8 cellular contexts compared by ENCODE assay signal in genomic region chr12:96108321-96108720, GRCh38.
DNase-seq lines count a peak whose midpoint lies in the region; ATAC-seq and TF ChIP-seq lines count a peak whose summit lies in the region.
"Had no signal": no experiment of that assay in that cellular context is flagged by ENCODE, and none has a peak within 500 bp of the region (broad histone marks: within the 10 kb centered on the region; RNA-seq: fewer than 3 reads in every experiment).

No MANE protein-coding gene starts in this region.

- H3K36me3 ChIP-seq in PC-9 (ENCODE audit: low read depth) (no peaks in the 10 kb centered on the region), thymus (ENCODE audit: control insufficient read depth, insufficient read depth) (no peaks in the 10 kb centered on the region)
- H3K36me3 ChIP-seq: tibial artery had no signal

- H3K9me3 Mint-ChIP-seq in activated naive CD4-positive, alpha-beta T cell treated with anti-CD3 and anti-CD28 coated beads for 36 hours: no peaks in the 10 kb centered on the region

- no peaks in the 10 kb centered on the region for H3K27me3 ChIP-seq in PC-9 (ENCODE audit: insufficient read depth, low read depth)
- no peaks in the 10 kb centered on the region for H3K27me3 ChIP-seq in thymus (ENCODE audit: control insufficient read depth, insufficient read depth)
- H3K27me3 ChIP-seq: tibial artery had no signal

- TF ChIP-seq CTCF in PC-9 (conservative IDR thresholded peaks at IDR 0.05): no peak
- no peak for TF ChIP-seq CTCF in lower leg skin (IDR thresholded peaks at IDR 0.05)

- H3K36me3 Mint-ChIP-seq in activated naive CD4-positive, alpha-beta T cell treated with anti-CD3 and anti-CD28 coated beads for 36 hours (ENCODE audit: low read depth): no peaks in the 10 kb centered on the region

- intact Hi-C loops in PC-9 (cut with micrococcal nuclease; ENCODE audit: unreplicated experiment) (no loop called here), lower leg skin (cut with DNase I; ENCODE audit: low total_unique reads) (no loop called here)
- intact Hi-C loops in activated naive CD4-positive, alpha-beta T cell treated with anti-CD3 and anti-CD28 coated beads for 36 hours (cut with micrococcal nuclease): loop anchor here (2.0 kb wide), 1 partner anchor 74 kb away; the partner anchor contains the start of gene LTA4H

- peak overlapping the region; percentile 17 for H3K4me3 Mint-ChIP-seq in activated naive CD4-positive, alpha-beta T cell treated with anti-CD3 and anti-CD28 coated beads for 36 hours

- ATAC-seq in HG02852 (IDR thresholded peaks at IDR 0.05; ENCODE audit: unreplicated experiment): no peak

- H3K4me1 ChIP-seq in PC-9 (replicated peaks; ENCODE audit: insufficient read depth) (peaks cover 10% of the 10 kb centered on the region), thymus (ENCODE audit: control insufficient read depth, insufficient read depth, low read length) (no peaks in the 10 kb centered on the region)
- H3K4me1 ChIP-seq: tibial artery had no signal

- no TSS peak for BruUV-seq in PC-9 (replicated peaks; lab: Mats Ljungman, UMichigan)

- no peaks in the 10 kb centered on the region for H3K79me2 ChIP-seq in PC-9 (ENCODE audit: low read depth)

- peak overlapping the region; percentile 4; the same call in 1 of the 2 replicates for H3K4me2 ChIP-seq in PC-9

- POLR2A ChIA-PET in PC-9 (lab: Charles Lee; ENCODE audit: unreplicated experiment): no interaction called here

- WGBS in lower leg skin, 2 donors: 56 to 59% methylated on average over 10 to 11 of the region's 11 CpGs
- WGBS in thymus: 9% methylated on average over 11 of the region's 11 CpGs

- H3K9me3 ChIP-seq in PC-9 (ENCODE audit: insufficient read depth, low read depth): no peaks in the 10 kb centered on the region
- no peaks in the 10 kb centered on the region for H3K9me3 ChIP-seq in thymus (ENCODE audit: control insufficient read depth)
- H3K9me3 ChIP-seq: tibial artery had no signal

- H3K27ac Mint-ChIP-seq in activated naive CD4-positive, alpha-beta T cell treated with anti-CD3 and anti-CD28 coated beads for 36 hours: peak overlapping the region; percentile 57

- H3K4me1 Mint-ChIP-seq in activated naive CD4-positive, alpha-beta T cell treated with anti-CD3 and anti-CD28 coated beads for 36 hours (ENCODE audit: low read depth): peaks cover 11% of the 10 kb centered on the region

- CTCF ChIA-PET in PC-9 (lab: Charles Lee): interaction anchor here (0.6 kb wide), 1 partner anchor 65 kb away, joined by 3 read pairs; no protein-coding TSS in a partner anchor
- CTCF ChIA-PET in activated naive CD4-positive, alpha-beta T cell treated with anti-CD3 and anti-CD28 coated beads for 36 hours (lab: Charles Lee): no interaction called here

- H3K27me3 Mint-ChIP-seq in activated naive CD4-positive, alpha-beta T cell treated with anti-CD3 and anti-CD28 coated beads for 36 hours (ENCODE audit: low read depth): no peaks in the 10 kb centered on the region

- no peaks in the 10 kb centered on the region for H3K9me2 ChIP-seq in PC-9 (ENCODE audit: insufficient read depth)

- TF ChIP-seq POLR2A in lower leg skin (IDR thresholded peaks at IDR 0.05): no peak

- peak overlapping the region; percentile 46; the same call in 1 of the 2 replicates for H2AFZ ChIP-seq in PC-9

- no peaks in the 10 kb centered on the region for H3F3A ChIP-seq in PC-9 (ENCODE audit: insufficient read depth, low read depth)

- peak in 1 of 2 experiments; percentile 7 for DNase-seq in PC-9
- DNase-seq in activated naive CD4-positive, alpha-beta T cell treated with anti-CD3 and anti-CD28 coated beads for 36 hours: peak; percentile 66
- DNase-seq in lower leg skin (ENCODE audit: low spot score in 2 of 2): peak; percentile 22 to 87
- DNase-seq in SW480 (ENCODE audit: low spot score): no peak
- DNase-seq in COLO668 (lab: John Stamatoyannopoulos, UW; ENCODE audit: unreplicated experiment): no peak

- H3K4me3 ChIP-seq in PC-9: no peak overlapping the region
- no peak overlapping the region for H3K4me3 ChIP-seq in lower leg skin (ENCODE audit: low read depth, poor library complexity, severe bottlenecking)
- H3K4me3 ChIP-seq in thymus (ENCODE audit: low read length): no peak overlapping the region
- H3K4me3 ChIP-seq: tibial artery had no signal

- H3K27ac ChIP-seq in PC-9 (0 out of 2 replicates have a peak overlapping the region, but pooled peaks have one; percentile 30), thymus (ENCODE audit: low read depth) (peak overlapping the region; percentile 25)
- H3K27ac ChIP-seq: tibial artery had no signal

- no peaks in the 10 kb centered on the region for H4K20me1 ChIP-seq in PC-9 (ENCODE audit: insufficient read depth)

Comparison
In these comparisons a context has a peak if more than half of its experiments do, and no peak if none do; other contexts are left out.
1. DNase-seq: peak in activated naive CD4-positive, alpha-beta T cell treated with anti-CD3 and anti-CD28 coated beads for 36 hours (single experiment) and lower leg skin (2 of 2); none in SW480 (single experiment) and COLO668 (single experiment).